Comparison of ENCODE assay signal across 15 cellular contexts in the genomic region with DNA sequence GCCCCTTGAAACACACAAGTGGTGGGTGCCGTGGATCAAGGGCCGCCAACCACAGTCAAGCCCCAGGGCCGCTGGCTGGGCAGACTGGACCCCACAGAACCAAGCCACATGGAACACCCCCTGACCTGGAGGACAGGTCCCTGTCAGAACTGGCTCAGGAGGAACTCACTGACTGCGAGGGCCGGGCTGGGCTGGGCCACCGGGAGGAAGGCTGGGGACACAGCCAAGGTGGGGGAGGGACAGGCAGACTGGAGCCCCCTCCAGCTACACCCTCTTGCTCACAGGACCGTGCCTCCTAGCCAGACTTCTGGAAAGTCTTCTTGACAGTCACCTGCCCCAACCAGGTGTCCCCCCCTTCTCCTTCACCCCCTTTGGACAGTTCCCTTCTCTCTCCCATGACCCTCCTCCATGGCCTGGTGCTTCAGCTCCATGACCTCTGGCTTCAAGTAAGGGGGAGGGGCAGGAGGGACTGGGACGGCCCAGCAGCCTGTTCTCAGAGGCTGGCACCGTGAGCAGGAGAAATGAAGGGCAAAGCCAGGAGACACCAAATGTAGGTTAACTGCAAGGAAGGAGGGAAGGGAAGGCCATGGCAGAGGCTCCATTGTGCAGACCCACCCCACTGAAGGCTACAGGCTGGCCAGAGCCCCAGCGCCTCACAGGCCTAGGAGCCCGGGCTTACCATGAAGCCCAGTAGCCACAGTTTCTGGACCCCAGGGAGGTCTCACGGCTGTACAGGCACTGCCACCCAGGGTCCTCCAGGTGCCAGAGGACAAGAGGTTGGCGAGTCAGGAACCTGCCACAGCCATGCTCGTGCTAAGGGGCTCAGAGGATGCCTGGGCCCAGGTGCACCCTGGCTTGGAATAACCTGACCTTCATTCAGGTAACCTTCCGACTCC. TPM values are rescaled to one million over a fixed set of nuclear protein-coding genes. Genes with fewer than 3 reads are reported as not detected.
A peak's percentile ranks its signal among the peaks of the same experiment; 100 is the strongest.
DNase-seq lines count a peak whose midpoint lies in the region; ATAC-seq and TF ChIP-seq lines count a peak whose summit lies in the region.
"Had no signal": no experiment of that assay in that cellular context is flagged by ENCODE, and none has a peak within 500 bp of the region (broad histone marks: within the 10 kb centered on the region; RNA-seq: fewer than 3 reads in every experiment).

No MANE protein-coding gene starts in this region.

- H3K27ac ChIP-seq in lower lobe of right lung, result no peak overlapping the region

- no peaks in the 10 kb centered on the region for H3K27me3 ChIP-seq in lower lobe of right lung (ENCODE audit: low read depth)

- H3K36me3 Mint-ChIP-seq in chondrocyte (ENCODE audit: low read depth), result no peaks in the 10 kb centered on the region

- H3K27me3 Mint-ChIP-seq in chondrocyte (ENCODE audit: low read depth), result peaks cover 13% of the 10 kb centered on the region

- no peak overlapping the region for H3K4me3 ChIP-seq in lower lobe of right lung
- H3K4me3 ChIP-seq: HAP-1 had no signal

- peaks cover 4% of the 10 kb centered on the region for H3K4me1 Mint-ChIP-seq in chondrocyte (ENCODE audit: low read depth)
- H3K4me1 Mint-ChIP-seq: B cell had no signal

- H3K9me3 ChIP-seq in lower lobe of right lung, result no peaks in the 10 kb centered on the region

- TF ChIP-seq CTCF in chondrocyte (IDR thresholded peaks at IDR 0.05), result no peak
- TF ChIP-seq CTCF in lower lobe of right lung (IDR thresholded peaks at IDR 0.05), result no peak

- peak; percentile 61 for ATAC-seq in left lobe of liver
- ATAC-seq in lower lobe of right lung, result no peak
- no peak for ATAC-seq in GM19452 (IDR thresholded peaks at IDR 0.05; ENCODE audit: unreplicated experiment)

- no peaks in the 10 kb centered on the region for H3K4me1 ChIP-seq in lower lobe of right lung
- H3K4me1 ChIP-seq: HAP-1 had no signal

- no peak overlapping the region for H3K4me3 Mint-ChIP-seq in chondrocyte (ENCODE audit: unreplicated experiment)
- H3K4me3 Mint-ChIP-seq: B cell; CD4-positive, alpha-beta T cell had no signal

- DNase-seq in chondrocyte (ENCODE audit: low spot score) (peak; percentile 79), left lobe of liver (ENCODE audit: low spot score) (peak; percentile 80), lower lobe of right lung (peak; percentile 13), posterior vena cava (ENCODE audit: low spot score) (peak; percentile 59), KBM-7 (no peak), NCI-H187 treated with DMSO at 0.1 percent for 48 hours (lab: John Stamatoyannopoulos, UW) (no peak)
- DNase-seq: C1 segment of cervical spinal cord; Calu3; CD4-positive, alpha-beta T cell; DMS 273 treated with DMSO at 0.1 percent for 48 hours had no signal

- H3K36me3 ChIP-seq in lower lobe of right lung, result no peaks in the 10 kb centered on the region
- H3K36me3 ChIP-seq: HAP-1 had no signal

- H3K27ac Mint-ChIP-seq in chondrocyte (ENCODE audit: unreplicated experiment), result no peak overlapping the region
- H3K27ac Mint-ChIP-seq: B cell; CD4-positive, alpha-beta T cell had no signal

- in situ Hi-C loops in KBM-7 (cut with MboI; ENCODE audit: low pct_unique_long_range_greater_than_20kb, low sequenced_read_pairs), result no loop called here

- no peaks in the 10 kb centered on the region for H3K9me3 Mint-ChIP-seq in chondrocyte (ENCODE audit: low read depth)
- H3K9me3 Mint-ChIP-seq: CD4-positive, alpha-beta T cell had no signal

- intact Hi-C loops in lower lobe of right lung (cut with DNase I) (no loop called here), posterior vena cava (cut with DNase I) (no loop called here)

RNA-seq across cellular contexts. Expression of gene DUSP9, which starts 22.6 kb away (rescaled TPM):
- total RNA-seq in chondrocyte, result 0.13 to 0.77 TPM in 2 of 3 replicates, not detected in the other
- 0.60 TPM for total RNA-seq in left lobe of liver
- total RNA-seq in lower lobe of right lung, result not detected
- not detected for total RNA-seq in posterior vena cava
- total RNA-seq: B cell; CD4-positive, alpha-beta T cell; HT1080 had no signal

RNA-seq across cellular contexts. Expression of gene CCNQ, which starts 25.5 kb away (rescaled TPM):
- total RNA-seq in chondrocyte (17.2 to 21.9 TPM (median 17.7 TPM) in 3 replicates), left lobe of liver (8.7 TPM), lower lobe of right lung (17.0 TPM), posterior vena cava (10 to 100 TPM; 15.8 to 21.7 TPM)

RNA-seq across cellular contexts. Expression of gene PNCK, which starts 49.2 kb away (rescaled TPM):
- total RNA-seq in chondrocyte, result 3.2 to 3.8 TPM (median 3.5 TPM) in 3 replicates
- not detected for total RNA-seq in left lobe of liver
- not detected for total RNA-seq in lower lobe of right lung
- 10 to 100 TPM; 41.1 to 58.9 TPM for total RNA-seq in posterior vena cava
- total RNA-seq: Daoy, HT1080 had no signal

Comparison
In these comparisons a context has a peak if more than half of its experiments do, and no peak if none do; other contexts are left out.
1. DNase-seq: peak in chondrocyte (single experiment), left lobe of liver (single experiment), lower lobe of right lung (single experiment) and posterior vena cava (single experiment); none in KBM-7 (single experiment) and NCI-H187 treated with DMSO at 0.1 percent for 48 hours (single experiment).